In genomic region chr6:79946773-79947190, GRCh38 we compare ENCODE assay signal across 8 cellular contexts. TPM values are rescaled to one million over a fixed set of nuclear protein-coding genes. Genes with fewer than 3 reads are reported as not detected.
A peak's percentile ranks its signal among the peaks of the same experiment; 100 is the strongest.
DNase-seq lines count a peak whose midpoint lies in the region; ATAC-seq and TF ChIP-seq lines count a peak whose summit lies in the region.

No MANE protein-coding gene starts in this region.

- H3K27me3 Mint-ChIP-seq in naive thymus-derived CD8-positive, alpha-beta T cell: peaks cover 0 to 43% (median 6%) of the 10 kb centered on the region in 5 donors

- TF ChIP-seq CTCF in fibroblast of lung (conservative IDR thresholded peaks at IDR 0.05 in 1 of 2, IDR thresholded peaks at IDR 0.05 in 1 of 2; ENCODE audit: low read depth in 1 of 2, low read length in 2 of 2): no peak

- H3K4me2 ChIP-seq in fibroblast of lung (ENCODE audit: extremely low read depth, insufficient read depth, low read length): peak overlapping the region; percentile 93

- H2AFZ ChIP-seq in fibroblast of lung (ENCODE audit: low read length): peak overlapping the region; percentile 86

- H3K9me3 ChIP-seq in fibroblast of lung (ENCODE audit: control insufficient read depth, insufficient read depth, low read depth, low read length): no peaks in the 10 kb centered on the region

- no peaks in the 10 kb centered on the region for H3K36me3 ChIP-seq in fibroblast of lung (ENCODE audit: control insufficient read depth, insufficient read depth, low read length)

- peak overlapping the region; percentile 71 for H3K9ac ChIP-seq in fibroblast of lung (ENCODE audit: insufficient read depth, low read length)

- peak overlapping the region; percentile 5 to 84 (median 54) for H3K27ac Mint-ChIP-seq in naive thymus-derived CD8-positive, alpha-beta T cell

- no peaks in the 10 kb centered on the region for H3K36me3 Mint-ChIP-seq in naive thymus-derived CD8-positive, alpha-beta T cell

- H3K4me1 Mint-ChIP-seq in naive thymus-derived CD8-positive, alpha-beta T cell: peaks cover 12 to 34% (median 25%) of the 10 kb centered on the region in 4 donors

- in situ Hi-C loops in KBM-7 (cut with MboI; ENCODE audit: low pct_unique_long_range_greater_than_20kb, low sequenced_read_pairs): no loop called here

- H4K20me1 ChIP-seq in fibroblast of lung (ENCODE audit: control insufficient read depth, extremely low read depth, insufficient read depth, low read length): no peaks in the 10 kb centered on the region

- DNase-seq in COR-L47 (lab: John Stamatoyannopoulos, UW): peak; percentile 24
- DNase-seq in KBM-7: peak; percentile 42
- peak; percentile 18 for DNase-seq in activated CD8-positive, alpha-beta memory T cell treated with anti-CD3 and anti-CD28 coated beads, Interleukin-2, amount 50 U/mL, for 4 hours
- peak; percentile 22 to 39 for DNase-seq in fibroblast of lung (ENCODE audit: low read depth in 2 of 2)
- DNase-seq in naive thymus-derived CD8-positive, alpha-beta T cell: peak in 6 of 10 donors; percentile 1 to 27 (median 20)
- DNase-seq in COLO829 (ENCODE audit: low spot score): no peak

- H3K9me3 Mint-ChIP-seq in naive thymus-derived CD8-positive, alpha-beta T cell: no peaks in the 10 kb centered on the region

- H3K4me3 Mint-ChIP-seq in naive thymus-derived CD8-positive, alpha-beta T cell: peak overlapping the region; percentile 85 to 97 (median 90)

- H3K79me2 ChIP-seq in fibroblast of lung (ENCODE audit: control insufficient read depth, insufficient read depth, low read length): peaks cover 4% of the 10 kb centered on the region

- H3K4me3 ChIP-seq in fibroblast of lung (replicated peaks in 1 of 4; ENCODE audit: control extremely low read depth in 1 of 4, insufficient read depth in 1 of 4, low read depth in 3 of 4, low read length in 4 of 4): peak overlapping the region; percentile 66 to 89 (median 80)

- peak overlapping the region; percentile 1 for H3K27ac ChIP-seq in fibroblast of lung (ENCODE audit: insufficient read depth, low read length)

- ATAC-seq in GM19467 (IDR thresholded peaks at IDR 0.05; ENCODE audit: unreplicated experiment) (peak; percentile 20), HG03108 (IDR thresholded peaks at IDR 0.05; ENCODE audit: unreplicated experiment) (no peak)
- ATAC-seq in naive thymus-derived CD8-positive, alpha-beta T cell: peak; percentile 35 to 36

- peaks cover 3% of the 10 kb centered on the region for H3K4me1 ChIP-seq in fibroblast of lung (ENCODE audit: control insufficient read depth, extremely low read depth, insufficient read depth, low read length)

- H3K27me3 ChIP-seq in fibroblast of lung (ENCODE audit: control insufficient read depth, insufficient read depth, low read length): no peaks in the 10 kb centered on the region

- POLR2A ChIA-PET in naive thymus-derived CD8-positive, alpha-beta T cell (lab: Charles Lee): interaction anchor here (0.6 to 1.1 kb wide), 3 partner anchors 57 to 159 kb away, joined by 3 to 5 read pairs (median 3); partner anchors contain the start of gene BCKDHB

RNA-seq across cellular contexts. Expression of gene ELOVL4, which starts 0.6 kb away (rescaled TPM):
- 4.6 and 6.4 TPM in 2 replicates for total RNA-seq in fibroblast of lung
- 4.3 and 5.2 TPM in 2 replicates for polyA plus RNA-seq in fibroblast of lung
- 4.9 and 5.8 TPM in 2 replicates for polyA plus RNA-seq in fibroblast of lung (2012)
- 0.43 and 2.5 TPM in 2 replicates for polyA minus RNA-seq in fibroblast of lung (ENCODE audit: low replicate concordance)
- 1 to 10 TPM; 1.6 to 1.8 TPM for total RNA-seq in naive thymus-derived CD8-positive, alpha-beta T cell
- 1 to 10 TPM in 2 of 3 donors, under 1 TPM in 1; 0.40 to 1.5 (median 1.0) TPM for polyA plus RNA-seq in naive thymus-derived CD8-positive, alpha-beta T cell

RNA-seq across cellular contexts. Expression of gene TTK, which starts 57.7 kb away (rescaled TPM):
- 0.51 and 6.1 TPM in 2 replicates for total RNA-seq in fibroblast of lung
- 4.9 and 20.6 TPM in 2 replicates for polyA plus RNA-seq in fibroblast of lung
- polyA plus RNA-seq in fibroblast of lung (2012): 2.8 and 11.4 TPM in 2 replicates
- polyA minus RNA-seq in fibroblast of lung (ENCODE audit: low replicate concordance): 0.12 and 0.67 TPM in 2 replicates
- total RNA-seq in naive thymus-derived CD8-positive, alpha-beta T cell: 1 to 10 TPM in 1 of 2 experiments, under 1 TPM in 1; 0.91 to 1.2 TPM
- under 1 TPM; 0.30 to 0.86 (median 0.44) TPM for polyA plus RNA-seq in naive thymus-derived CD8-positive, alpha-beta T cell
